ENCODE assay signal across 9 cellular contexts in the genomic region with DNA sequence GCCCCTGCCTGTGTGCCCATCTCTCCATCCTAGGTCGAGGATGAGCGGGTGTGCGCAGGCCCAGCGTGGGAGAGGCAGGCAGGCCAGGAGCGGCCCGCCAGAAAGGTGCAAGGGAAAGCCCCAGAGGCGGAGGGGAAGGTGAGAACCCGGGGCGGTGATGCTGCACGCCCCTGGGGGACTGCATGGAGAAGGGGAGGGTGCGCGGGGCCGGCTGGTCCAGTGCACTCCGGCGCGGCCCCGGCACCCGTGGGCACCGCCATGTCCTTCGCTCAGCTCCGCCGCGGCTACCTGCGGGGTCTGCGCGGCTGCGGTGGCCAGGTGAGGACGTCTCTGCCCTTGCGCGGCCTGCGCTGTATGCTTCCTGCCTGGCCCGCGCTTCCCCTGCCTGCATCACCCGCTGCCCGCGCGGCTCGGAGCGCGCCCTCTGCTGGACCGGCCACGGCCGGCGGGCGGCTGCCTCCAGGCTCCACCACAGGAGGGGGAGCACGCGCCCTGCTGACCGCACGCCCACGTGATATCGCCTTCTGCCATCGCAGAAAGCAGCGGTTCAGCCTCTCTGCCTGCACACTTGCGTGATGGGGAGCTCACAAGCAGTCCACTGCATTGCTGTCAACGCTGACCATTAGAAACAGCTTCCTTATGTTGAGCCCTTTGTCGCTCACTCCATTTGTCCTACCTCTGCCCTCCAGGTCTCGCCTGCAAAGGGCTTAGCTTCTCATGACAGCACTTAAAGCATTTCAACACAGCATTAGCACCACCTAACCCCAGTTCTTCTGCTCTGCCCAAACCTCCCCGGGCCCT.
DNase-seq lines count a peak whose midpoint lies in the region; ATAC-seq lines count a peak whose summit lies in the region.
"Had no signal": no experiment of that assay in that cellular context is flagged by ENCODE, and none has a peak within 500 bp of the region (broad histone marks: within the 10 kb centered on the region; RNA-seq: fewer than 3 reads in every experiment).

No MANE protein-coding gene starts in this region.

- H3K4me1 Mint-ChIP-seq in memory B cell = no peaks in the 10 kb centered on the region

- H3K27ac ChIP-seq in Karpas-422 (ENCODE audit: low read length) = no peak overlapping the region
- no peak overlapping the region for H3K27ac ChIP-seq in ectodermal cell (ENCODE audit: insufficient read depth, low read depth, low read length, poor library complexity, severe bottlenecking)
- H3K27ac ChIP-seq: epithelial cell of prostate had no signal

- H3K27me3 ChIP-seq in Karpas-422 (ENCODE audit: low read length) = no peaks in the 10 kb centered on the region
- H3K27me3 ChIP-seq in ectodermal cell (ENCODE audit: control insufficient read depth, insufficient read depth, low read length, poor library complexity, severe bottlenecking) = peaks cover 24% of the 10 kb centered on the region

- no peaks in the 10 kb centered on the region for H3K9me2 ChIP-seq in Karpas-422 (replicated peaks; ENCODE audit: insufficient read depth, low read length)

- DNase-seq in ELF-1 (ENCODE audit: low read depth, low spot score) = peak; percentile 96
- DNase-seq in Karpas-422 = peak; percentile 87
- DNase-seq in activated CD4-positive, alpha-beta T cell treated with anti-CD3 and anti-CD28 coated beads, Interleukin-2, amount 50 U/mL, for 48 hours = peak; percentile 66 to 73
- no peak for DNase-seq in memory B cell (ENCODE audit: low spot score in 2 of 2)
- peak; percentile 32 for DNase-seq in stimulated activated CD8-positive, alpha-beta memory T cell treated with anti-CD3 and anti-CD28 coated beads, Interleukin-12 subunit alpha, Interleukin-12 subunit beta, amount 100 ng/mL, for 24 hours (ENCODE audit: extremely low read depth)
- no peak for DNase-seq in D341Med (ENCODE audit: low spot score)

- no peaks in the 10 kb centered on the region for H4K20me1 ChIP-seq in Karpas-422 (ENCODE audit: insufficient read depth, low read depth, low read length)

- no peaks in the 10 kb centered on the region for H3K79me2 ChIP-seq in Karpas-422 (ENCODE audit: low read length)

- peak overlapping the region; percentile 52; the same call in 1 of the 2 replicates for H3K4me3 ChIP-seq in Karpas-422 (ENCODE audit: low read length)
- H3K4me3 ChIP-seq in ectodermal cell (ENCODE audit: insufficient read depth, low read depth, low read length) = peak overlapping the region; percentile 10

- H3K4me1 ChIP-seq in Karpas-422 (ENCODE audit: low read length) (peaks cover 11% of the 10 kb centered on the region), ectodermal cell (ENCODE audit: control insufficient read depth, insufficient read depth, low read length) (no peaks in the 10 kb centered on the region)

- H3K4me2 ChIP-seq in Karpas-422 (ENCODE audit: low read depth, low read length, poor library complexity, severe bottlenecking) = peak overlapping the region; percentile 58

- H3K4me3 Mint-ChIP-seq in memory B cell = peak overlapping the region; percentile 24

- peaks cover 3% of the 10 kb centered on the region for H3K9me3 Mint-ChIP-seq in memory B cell

- H3K9me3 ChIP-seq in Karpas-422 (ENCODE audit: low read length) (no peaks in the 10 kb centered on the region), ectodermal cell (ENCODE audit: control insufficient read depth, low read length) (no peaks in the 10 kb centered on the region)

- H3K9ac ChIP-seq in Karpas-422 (ENCODE audit: low read length) = peak overlapping the region; percentile 38; the same call in 1 of the 2 replicates

- H2AFZ ChIP-seq in Karpas-422 (ENCODE audit: low read length) = peak overlapping the region; percentile 93

- peaks cover 17% of the 10 kb centered on the region for H3K27me3 Mint-ChIP-seq in memory B cell

- H3K36me3 ChIP-seq in Karpas-422 (ENCODE audit: insufficient read depth, low read length) (no peaks in the 10 kb centered on the region), ectodermal cell (ENCODE audit: control insufficient read depth, insufficient read depth, low read length) (no peaks in the 10 kb centered on the region)

- 18 to 19% methylated on average over 58 of the region's 58 CpGs for WGBS in ectodermal cell, 2 experiments

- no peaks in the 10 kb centered on the region for H3K36me3 Mint-ChIP-seq in memory B cell

- peak; percentile 77 for ATAC-seq in GM21737 (IDR thresholded peaks at IDR 0.05; ENCODE audit: unreplicated experiment)
- peak; percentile 67 for ATAC-seq in memory B cell (ENCODE audit: low read depth)

- no peak overlapping the region for H3K27ac Mint-ChIP-seq in memory B cell

Comparison
In these comparisons a context has a peak if more than half of its experiments do, and no peak if none do; other contexts are left out.
1. DNase-seq: peak in ELF-1 (single experiment), Karpas-422 (single experiment), activated CD4-positive, alpha-beta T cell treated with anti-CD3 and anti-CD28 coated beads, Interleukin-2, amount 50 U/mL, for 48 hours (2 of 2) and stimulated activated CD8-positive, alpha-beta memory T cell treated with anti-CD3 and anti-CD28 coated beads, Interleukin-12 subunit alpha, Interleukin-12 subunit beta, amount 100 ng/mL, for 24 hours (single experiment); none in memory B cell (0 of 2) and D341Med (single experiment).